Comparison of ENCODE assay signal across 8 cellular contexts in the genomic region with DNA sequence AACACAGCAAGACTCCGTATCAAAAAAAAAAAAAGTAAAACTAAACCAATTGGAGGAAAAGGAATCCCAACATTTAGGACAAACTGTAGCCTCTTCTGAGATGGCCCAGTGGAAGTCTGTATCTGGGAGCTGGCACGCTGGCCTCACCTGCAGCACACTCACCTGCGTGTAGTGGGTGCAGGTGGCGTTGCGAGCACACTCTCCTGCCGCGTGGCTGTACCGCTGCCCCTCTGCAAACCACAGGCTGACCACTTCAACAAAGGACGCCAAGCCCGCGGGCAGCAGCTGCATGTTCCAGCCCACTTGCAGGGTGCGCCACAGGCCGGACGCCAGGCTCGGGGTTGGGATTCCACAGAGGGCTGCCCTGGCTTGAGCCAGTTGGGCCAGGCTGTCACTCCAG. TPM values are rescaled to one million over a fixed set of nuclear protein-coding genes. Genes with fewer than 3 reads are reported as not detected.
"Had no signal": no experiment of that assay in that cellular context is flagged by ENCODE, and none has a peak within 500 bp of the region (broad histone marks: within the 10 kb centered on the region; RNA-seq: fewer than 3 reads in every experiment).

No MANE protein-coding gene starts in this region.

RNA-seq across cellular contexts. Expression of gene CLEC18B, which starts 3.4 kb away (rescaled TPM):
- total RNA-seq: RPMI7951, SJCRH30, SJSA1, SK-MEL-5 had no signal

RNA-seq across cellular contexts. Expression of gene NPIPB15, which starts 41.8 kb away (rescaled TPM):
- total RNA-seq: PC-3, Right ventricle myocardium inferior, Right ventricle myocardium superior, RPMI7951, SK-MEL-5 had no signal
- polyA plus RNA-seq: SK-N-SH had no signal
